Comparison of ENCODE assay signal across 1 cellular context in the genomic region with DNA sequence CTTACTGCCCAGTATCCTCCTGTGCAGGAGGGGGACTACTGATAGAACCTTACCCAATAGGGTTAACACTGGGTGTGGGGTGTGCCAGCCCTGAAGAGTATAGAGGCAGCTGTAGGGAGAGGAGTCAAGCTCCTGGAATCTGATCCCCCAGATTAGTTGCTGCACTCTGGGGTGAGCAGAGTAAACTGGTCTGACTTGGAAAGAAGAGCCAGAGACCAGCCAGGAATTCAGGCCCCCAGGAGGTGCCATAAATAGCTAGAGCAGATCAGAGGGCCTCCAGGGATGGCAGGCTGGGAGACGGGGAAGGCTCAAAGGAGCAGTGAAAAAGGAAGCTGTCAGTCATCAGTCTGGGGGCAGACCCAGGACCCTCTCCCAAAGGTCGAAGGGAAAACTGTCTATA.
TF ChIP-seq lines count a peak whose summit lies in the region.

No MANE protein-coding gene starts in this region.

TF ChIP-seq in WTC11, 78 proteins besides CTCF, POLR2A, EP300 and RAD21 (continued from another document):
- TF ChIP-seq NFE2L1 (CRISPR knock-in tag; IDR thresholded peaks at IDR 0.05), result no peak
- TF ChIP-seq MLX (CRISPR knock-in tag; IDR thresholded peaks at IDR 0.05), result no peak
- TF ChIP-seq GTF2I (CRISPR knock-in tag; conservative IDR thresholded peaks at IDR 0.05), result no peak
- TF ChIP-seq ATF2 (CRISPR knock-in tag; IDR thresholded peaks at IDR 0.05; ENCODE audit: borderline replicate concordance, low read depth), result no peak
- TF ChIP-seq FOXP4 (CRISPR knock-in tag; IDR thresholded peaks at IDR 0.05), result no peak
- TF ChIP-seq, protein P1, sequence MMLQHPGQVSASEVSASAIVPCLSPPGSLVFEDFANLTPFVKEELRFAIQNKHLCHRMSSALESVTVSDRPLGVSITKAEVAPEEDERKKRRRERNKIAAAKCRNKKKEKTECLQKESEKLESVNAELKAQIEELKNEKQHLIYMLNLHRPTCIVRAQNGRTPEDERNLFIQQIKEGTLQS (CRISPR knock-in tag; conservative IDR thresholded peaks at IDR 0.05), result no peak
- TF ChIP-seq ZNF512 (CRISPR knock-in tag; IDR thresholded peaks at IDR 0.05; ENCODE audit: borderline replicate concordance), result no peak
- TF ChIP-seq ZNF232 (CRISPR knock-in tag; IDR thresholded peaks at IDR 0.05), result no peak
- TF ChIP-seq, protein P2, sequence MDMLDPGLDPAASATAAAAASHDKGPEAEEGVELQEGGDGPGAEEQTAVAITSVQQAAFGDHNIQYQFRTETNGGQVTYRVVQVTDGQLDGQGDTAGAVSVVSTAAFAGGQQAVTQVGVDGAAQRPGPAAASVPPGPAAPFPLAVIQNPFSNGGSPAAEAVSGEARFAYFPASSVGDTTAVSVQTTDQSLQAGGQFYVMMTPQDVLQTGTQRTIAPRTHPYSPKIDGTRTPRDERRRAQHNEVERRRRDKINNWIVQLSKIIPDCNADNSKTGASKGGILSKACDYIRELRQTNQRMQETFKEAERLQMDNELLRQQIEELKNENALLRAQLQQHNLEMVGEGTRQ (CRISPR knock-in tag; IDR thresholded peaks at IDR 0.05), result no peak
- TF ChIP-seq NR3C1 (CRISPR knock-in tag; conservative IDR thresholded peaks at IDR 0.05; ENCODE audit: low read depth), result no peak
- no peak for TF ChIP-seq PRRX2 (CRISPR knock-in tag; IDR thresholded peaks at IDR 0.05)
